Comparison of ENCODE assay signal across 8 cellular contexts in genomic region chr3:172107403-172107802, GRCh38.
DNase-seq lines count a peak whose midpoint lies in the region; ATAC-seq and TF ChIP-seq lines count a peak whose summit lies in the region.

No MANE protein-coding gene starts in this region.

- H3K9me3 ChIP-seq in cardiac muscle cell (ENCODE audit: low read depth) (no peaks in the 10 kb centered on the region), right atrium auricular region (no peaks in the 10 kb centered on the region), lung (ENCODE audit: control insufficient read depth in 2 of 2, insufficient read depth in 1 of 2, low read length in 1 of 2) (no peaks in the 10 kb centered on the region)

- peak; percentile 94 for ATAC-seq in HG03135 (IDR thresholded peaks at IDR 0.05; ENCODE audit: unreplicated experiment)
- peak; percentile 29 for ATAC-seq in lung (ENCODE audit: insufficient read depth, low FRiP score)
- ATAC-seq in esophagus mucosa = no peak

- TF ChIP-seq CTCF in cardiac muscle cell (IDR thresholded peaks at IDR 0.05; ENCODE audit: low read depth, low read length) (no peak), right atrium auricular region (IDR thresholded peaks at IDR 0.05) (no peak), lung (IDR thresholded peaks at IDR 0.05; ENCODE audit: control extremely low read depth, extremely low read depth) (no peak)

- DNase-seq in cardiac muscle cell (ENCODE audit: low read depth in 1 of 2, low spot score in 1 of 2) = no peak
- DNase-seq in right atrium auricular region (ENCODE audit: low spot score) = no peak
- DNase-seq in activated CD4-positive, alpha-beta T cell treated with anti-CD3 and anti-CD28 coated beads, Interleukin-2, amount 50 U/mL, for 1 hour = peak; percentile 20
- DNase-seq in lung (ENCODE audit: low spot score) = no peak
- DNase-seq in foreskin melanocyte = no peak
- no peak for DNase-seq in LoVo (ENCODE audit: low spot score)

- H3K36me3 ChIP-seq in cardiac muscle cell (no peaks in the 10 kb centered on the region), right atrium auricular region (no peaks in the 10 kb centered on the region), lung (ENCODE audit: control insufficient read depth in 2 of 2, insufficient read depth in 2 of 2, low read length in 2 of 2) (no peaks in the 10 kb centered on the region)

- H3K27ac ChIP-seq in cardiac muscle cell (peak overlapping the region; percentile 60), right atrium auricular region (no peak overlapping the region), lung (ENCODE audit: low read depth in 1 of 2, low read length in 1 of 2) (peak overlapping the region in 1 of 2 donors; percentile 21)

- H3K4me1 ChIP-seq in cardiac muscle cell (ENCODE audit: low read depth) (peaks cover 48% of the 10 kb centered on the region), right atrium auricular region (peaks cover 0 to 52% of the 10 kb centered on the region in 2 donors), lung (ENCODE audit: control insufficient read depth in 2 of 2, insufficient read depth in 2 of 2, low read length in 2 of 2) (peaks cover 7 to 23% of the 10 kb centered on the region in 2 donors)

- 45 to 69% methylated on average over 4 of the region's 4 CpGs for WGBS in lung, 2 donors

- H3K27me3 ChIP-seq in cardiac muscle cell (no peaks in the 10 kb centered on the region), right atrium auricular region (no peaks in the 10 kb centered on the region), lung (ENCODE audit: control insufficient read depth, insufficient read depth) (no peaks in the 10 kb centered on the region)

- no peak overlapping the region for H3K4me3 ChIP-seq in cardiac muscle cell
- H3K4me3 ChIP-seq in right atrium auricular region = no peak overlapping the region
- H3K4me3 ChIP-seq in lung = no peak overlapping the region
